In the genomic region with DNA sequence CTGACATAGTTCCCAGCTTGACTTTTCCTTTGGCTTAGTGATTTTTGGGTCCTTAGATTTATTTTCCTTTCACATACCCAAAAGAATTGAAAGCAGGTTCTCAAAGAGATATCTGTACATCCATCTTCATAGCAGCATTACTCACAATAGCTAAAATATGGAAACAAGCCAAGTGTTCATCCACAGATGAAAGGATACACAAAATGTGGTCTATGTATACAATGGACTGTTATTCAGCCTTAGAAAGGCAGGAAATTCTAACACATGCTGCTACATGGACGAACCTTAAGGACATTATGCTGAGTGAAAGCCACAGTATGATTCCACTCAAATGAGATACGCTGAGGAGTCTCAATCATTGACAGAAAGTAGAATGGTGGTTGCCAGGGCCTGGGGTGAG, we compare ENCODE assay signal across 27 cellular contexts.
DNase-seq lines count a peak whose midpoint lies in the region; ATAC-seq and TF ChIP-seq lines count a peak whose summit lies in the region.
"Had no signal": no experiment of that assay in that cellular context is flagged by ENCODE, and none has a peak within 500 bp of the region (broad histone marks: within the 10 kb centered on the region; RNA-seq: fewer than 3 reads in every experiment).

No MANE protein-coding gene starts in this region.

- H3K9me3 Mint-ChIP-seq in neural progenitor cell, result peaks cover 12% of the 10 kb centered on the region
- H3K9me3 Mint-ChIP-seq: CD8-positive, alpha-beta T cell; GM23338; H9 had no signal

- H3K9ac ChIP-seq in neural progenitor cell, result no peak overlapping the region

- H3K4me3 Mint-ChIP-seq in neural progenitor cell, result no peak overlapping the region
- H3K4me3 Mint-ChIP-seq: B cell; CD8-positive, alpha-beta T cell; GM23338; H9 had no signal

- H3K36me3 Mint-ChIP-seq in neural progenitor cell, result no peaks in the 10 kb centered on the region
- H3K36me3 Mint-ChIP-seq: CD8-positive, alpha-beta T cell had no signal

- no peak overlapping the region for H3K4me3 ChIP-seq in neural progenitor cell
- no peak overlapping the region for H3K4me3 ChIP-seq in WERI-Rb-1 (ENCODE audit: low read depth, low read length)
- H3K4me3 ChIP-seq: GM23338, MG63 had no signal

- DNase-seq in DMS79 treated with DMSO at 0.1 percent for 48 hours (lab: John Stamatoyannopoulos, UW), result peak; percentile 10
- DNase-seq in DMS79 (lab: John Stamatoyannopoulos, UW), result no peak
- peak; percentile 17 for DNase-seq in NCI-H69 (lab: John Stamatoyannopoulos, UW)
- DNase-seq in foreskin keratinocyte, result peak; percentile 7 to 41
- no peak for DNase-seq in neural progenitor cell (ENCODE audit: low spot score)
- DNase-seq in WERI-Rb-1, result no peak
- DNase-seq: CD8-positive, alpha-beta T cell; DMS 273 treated with DMSO at 0.1 percent for 48 hours; DND-41; H9; KBM-7; MG63; NCI-H1694; NCI-H2029 treated with DMSO at 0.1 percent for 48 hours; NCI-H2171; NCI-H345; NCI-H510A treated with DMSO at 0.1 percent for 48 hours; NCI-H748 treated with DMSO at 0.1 percent for 48 hours; NK-92 treated with Interleukin-12 subunit alpha and Interleukin-12 subunit beta, amount 100 ng/mL, for 24 hours; SHP77; SW 1271 had no signal

- H3K27ac ChIP-seq in foreskin keratinocyte, result no peak overlapping the region
- H3K27ac ChIP-seq in neural progenitor cell, result no peak overlapping the region
- H3K27ac ChIP-seq in WERI-Rb-1, result no peak overlapping the region
- H3K27ac ChIP-seq: 22Rv1, C4-2B, RWPE1 had no signal

- ATAC-seq in foreskin keratinocyte (no peak), GM18907 (IDR thresholded peaks at IDR 0.05; ENCODE audit: unreplicated experiment) (no peak)
- ATAC-seq: CD8-positive, alpha-beta T cell; GM23338 had no signal

- H3K4me2 ChIP-seq in neural progenitor cell, result no peak overlapping the region
- H3K4me2 ChIP-seq: GM23338 had no signal

- H3K36me3 ChIP-seq in neural progenitor cell (no peaks in the 10 kb centered on the region), WERI-Rb-1 (no peaks in the 10 kb centered on the region)
- H3K36me3 ChIP-seq: MG63 had no signal

- peak overlapping the region; percentile 80 for H3K27ac Mint-ChIP-seq in neural progenitor cell
- H3K27ac Mint-ChIP-seq: B cell; CD8-positive, alpha-beta T cell; GM23338; H9 had no signal

- no peaks in the 10 kb centered on the region for H3K9me3 ChIP-seq in neural progenitor cell (ENCODE audit: low read depth)
- H3K9me3 ChIP-seq in WERI-Rb-1 (ENCODE audit: severe bottlenecking), result no peaks in the 10 kb centered on the region
- H3K9me3 ChIP-seq: MG63 had no signal

- H3K4me1 ChIP-seq in foreskin keratinocyte, result no peaks in the 10 kb centered on the region
- H3K4me1 ChIP-seq in neural progenitor cell, result peaks cover 18% of the 10 kb centered on the region

- no peaks in the 10 kb centered on the region for H4K20me1 ChIP-seq in neural progenitor cell (ENCODE audit: low read depth)

- peaks cover 19% of the 10 kb centered on the region for H3K27me3 ChIP-seq in foreskin keratinocyte
- H3K27me3 ChIP-seq in neural progenitor cell, result no peaks in the 10 kb centered on the region
- H3K27me3 ChIP-seq in WERI-Rb-1 (ENCODE audit: insufficient read depth, low read depth, severe bottlenecking), result no peaks in the 10 kb centered on the region
- H3K27me3 ChIP-seq: MG63 had no signal

- TF ChIP-seq CTCF in foreskin keratinocyte (conservative IDR thresholded peaks at IDR 0.05), result no peak
- no peak for TF ChIP-seq CTCF in neural progenitor cell (IDR thresholded peaks at IDR 0.05)
- no peak for TF ChIP-seq CTCF in WERI-Rb-1 (IDR thresholded peaks at IDR 0.05; ENCODE audit: low read depth, low read length)

- peaks cover 9% of the 10 kb centered on the region for H3K27me3 Mint-ChIP-seq in neural progenitor cell (ENCODE audit: insufficient read depth, low read depth)

- peaks cover 51% of the 10 kb centered on the region for H3K4me1 Mint-ChIP-seq in neural progenitor cell

- H3F3A ChIP-seq in neural progenitor cell (ENCODE audit: low read depth), result no peaks in the 10 kb centered on the region

- H3K79me2 ChIP-seq in neural progenitor cell (ENCODE audit: low read depth), result no peaks in the 10 kb centered on the region

- H2AFZ ChIP-seq in neural progenitor cell (replicated peaks), result no peak overlapping the region
- H2AFZ ChIP-seq: GM23338 had no signal

Comparison
In these comparisons a context has a peak if more than half of its experiments do, and no peak if none do; other contexts are left out.
1. DNase-seq: peak in DMS79 treated with DMSO at 0.1 percent for 48 hours (single experiment), NCI-H69 (single experiment) and foreskin keratinocyte (2 of 2); none in DMS79 (single experiment), neural progenitor cell (single experiment) and WERI-Rb-1 (single experiment).